28 cellular contexts compared by ENCODE assay signal in the genomic region with DNA sequence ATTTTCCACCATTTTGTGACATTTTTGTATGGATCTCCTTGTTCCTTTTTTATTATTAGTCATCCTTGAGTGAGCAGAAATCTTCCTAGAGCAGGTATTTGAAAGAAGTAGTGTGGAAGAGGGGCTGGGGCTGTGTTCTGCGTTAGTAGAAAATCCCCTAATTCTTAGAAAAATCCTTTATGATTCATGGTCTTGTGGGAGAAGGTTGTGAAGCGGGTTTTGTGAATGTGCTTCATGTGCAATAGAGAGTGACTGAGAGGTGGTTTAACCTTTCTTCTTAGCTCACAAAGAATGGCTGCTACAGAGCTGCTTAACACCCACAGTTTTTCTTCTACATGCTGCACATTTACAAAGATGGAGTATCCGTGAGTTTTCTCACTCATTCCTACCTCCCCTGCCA.
DNase-seq lines count a peak whose midpoint lies in the region; ATAC-seq and FAIRE-seq lines count a peak whose summit lies in the region.
"Had no signal": no experiment of that assay in that cellular context is flagged by ENCODE, and none has a peak within 500 bp of the region (broad histone marks: within the 10 kb centered on the region; RNA-seq: fewer than 3 reads in every experiment).

No MANE protein-coding gene starts in this region.

- CTCF ChIA-PET in activated CD4-positive, alpha-beta T cell treated with anti-CD3 and anti-CD28 coated beads for 36 hours (lab: Charles Lee) = interaction anchor here (0.7 kb wide), 2 partner anchors 166 to 1079 kb away, joined by 3 to 4 read pairs; no protein-coding TSS in a partner anchor
- CTCF ChIA-PET in CD8-positive, alpha-beta memory T cell (lab: Charles Lee) = no interaction called here

- no peaks in the 10 kb centered on the region for H3K36me3 ChIP-seq in CD8-positive, alpha-beta memory T cell (ENCODE audit: insufficient read depth, low read length)
- H3K36me3 ChIP-seq: gastroesophageal sphincter had no signal

- peak; percentile 86 for ATAC-seq in activated CD4-positive, alpha-beta T cell treated with anti-CD3 and anti-CD28 coated beads for 36 hours
- no peak for ATAC-seq in HG03571 (IDR thresholded peaks at IDR 0.05; ENCODE audit: unreplicated experiment)
- ATAC-seq: gastroesophageal sphincter; left cardiac atrium; naive thymus-derived CD4-positive, alpha-beta T cell; Panc1; sciatic nerve; stimulated activated effector memory CD8-positive, alpha-beta T cell treated with anti-CD3 and anti-CD28 coated beads, Interleukin-12 subunit alpha, Interleukin-12 subunit beta, amount 100 ng/mL, for 72 hours had no signal

- H3K4me1 ChIP-seq in CD8-positive, alpha-beta memory T cell (ENCODE audit: insufficient read depth, low read length) = no peaks in the 10 kb centered on the region
- H3K4me1 ChIP-seq: gastroesophageal sphincter, testis had no signal

- peaks cover 27% of the 10 kb centered on the region for H3K4me1 Mint-ChIP-seq in activated CD4-positive, alpha-beta T cell treated with anti-CD3 and anti-CD28 coated beads for 36 hours
- H3K4me1 Mint-ChIP-seq in CD8-positive, alpha-beta memory T cell = no peaks in the 10 kb centered on the region
- H3K4me1 Mint-ChIP-seq: stimulated activated effector memory CD8-positive, alpha-beta T cell treated with anti-CD3 and anti-CD28 coated beads, Interleukin-12 subunit alpha, Interleukin-12 subunit beta, amount 100 ng/mL, for 72 hours had no signal

- no peaks in the 10 kb centered on the region for H3K36me3 Mint-ChIP-seq in activated CD4-positive, alpha-beta T cell treated with anti-CD3 and anti-CD28 coated beads for 36 hours (ENCODE audit: low read depth)
- H3K36me3 Mint-ChIP-seq in CD8-positive, alpha-beta memory T cell = no peaks in the 10 kb centered on the region
- H3K36me3 Mint-ChIP-seq: naive thymus-derived CD4-positive, alpha-beta T cell; stimulated activated effector memory CD8-positive, alpha-beta T cell treated with anti-CD3 and anti-CD28 coated beads, Interleukin-12 subunit alpha, Interleukin-12 subunit beta, amount 100 ng/mL, for 72 hours had no signal

- no peaks in the 10 kb centered on the region for H3K27me3 Mint-ChIP-seq in activated CD4-positive, alpha-beta T cell treated with anti-CD3 and anti-CD28 coated beads for 36 hours
- H3K27me3 Mint-ChIP-seq in CD8-positive, alpha-beta memory T cell = peaks cover 4 to 18% of the 10 kb centered on the region in 2 donors
- H3K27me3 Mint-ChIP-seq: activated CD4-positive, alpha-beta T cell treated with anti-CD3 and anti-CD28 coated beads, Interleukin-2, amount 10 ng/mL, durations not matched to agents 7 days and 5 days had no signal

- H3K9me3 ChIP-seq in CD8-positive, alpha-beta memory T cell (ENCODE audit: low read length) = no peaks in the 10 kb centered on the region
- H3K9me3 ChIP-seq: gastroesophageal sphincter, testis had no signal

- H3K9me3 Mint-ChIP-seq in activated CD4-positive, alpha-beta T cell treated with anti-CD3 and anti-CD28 coated beads for 36 hours (ENCODE audit: low read depth) = no peaks in the 10 kb centered on the region
- H3K9me3 Mint-ChIP-seq in CD8-positive, alpha-beta memory T cell = no peaks in the 10 kb centered on the region
- H3K9me3 Mint-ChIP-seq: activated CD4-positive, alpha-beta T cell treated with anti-CD3 and anti-CD28 coated beads, Interleukin-2, amount 10 ng/mL, durations not matched to agents 7 days and 5 days; naive thymus-derived CD4-positive, alpha-beta T cell; stimulated activated effector memory CD8-positive, alpha-beta T cell treated with anti-CD3 and anti-CD28 coated beads, Interleukin-12 subunit alpha, Interleukin-12 subunit beta, amount 100 ng/mL, for 72 hours had no signal

- H3K4me3 Mint-ChIP-seq in activated CD4-positive, alpha-beta T cell treated with anti-CD3 and anti-CD28 coated beads for 36 hours = no peak overlapping the region
- no peak overlapping the region for H3K4me3 Mint-ChIP-seq in CD8-positive, alpha-beta memory T cell
- H3K4me3 Mint-ChIP-seq: activated CD4-positive, alpha-beta T cell treated with anti-CD3 and anti-CD28 coated beads, Interleukin-2, amount 10 ng/mL, durations not matched to agents 7 days and 5 days; naive thymus-derived CD4-positive, alpha-beta T cell; stimulated activated effector memory CD8-positive, alpha-beta T cell treated with anti-CD3 and anti-CD28 coated beads, Interleukin-12 subunit alpha, Interleukin-12 subunit beta, amount 100 ng/mL, for 72 hours had no signal

- DNase-seq in activated CD4-positive, alpha-beta T cell treated with anti-CD3 and anti-CD28 coated beads for 36 hours = peak; percentile 14
- DNase-seq in activated CD4-positive, alpha-beta T cell treated with anti-CD3 and anti-CD28 coated beads, Interleukin-2, amount 50 U/mL, for 1 hour = no peak
- DNase-seq in stimulated activated CD4-positive, alpha-beta T cell treated with anti-CD3 and anti-CD28 coated beads, Interleukin-4, amount 100 ng/mL, for 24 hours = peak; percentile 2
- no peak for DNase-seq in stimulated activated CD4-positive, alpha-beta T cell treated with anti-CD3 and anti-CD28 coated beads, Interleukin-4, amount 100 ng/mL, for 4 hours
- DNase-seq in AG20443 (ENCODE audit: low spot score) = no peak
- DNase-seq in CD8-positive, alpha-beta memory T cell = no peak
- DNase-seq: activated CD4-positive, alpha-beta T cell treated with anti-CD3 and anti-CD28 coated beads, Interleukin-2, amount 10 ng/mL, durations not matched to agents 7 days and 5 days; activated gamma-delta T cell; Calu3; DMS79 treated with DMSO at 0.1 percent for 48 hours; GDM1; GM23248; left cardiac atrium; naive thymus-derived CD4-positive, alpha-beta T cell; NCI-H446 treated with DMSO at 0.1 percent for 48 hours; NCI-H774; SHP77; testis had no signal

- POLR2A ChIA-PET in activated CD4-positive, alpha-beta T cell treated with anti-CD3 and anti-CD28 coated beads for 36 hours (lab: Charles Lee) = no interaction called here
- POLR2A ChIA-PET in CD8-positive, alpha-beta memory T cell (lab: Charles Lee) = no interaction called here

- peak; percentile 9 for FAIRE-seq in islet of Langerhans (lab: Jason Lieb, UNC)
- FAIRE-seq: bronchial epithelial cell, endothelial cell of umbilical vein had no signal

- intact Hi-C loops in activated CD4-positive, alpha-beta T cell treated with anti-CD3 and anti-CD28 coated beads for 36 hours (cut with DNase I, micrococcal nuclease) = loop anchor here (1.0 to 10.0 kb wide), 11 partner anchors 16 to 1237 kb away; a partner anchor contains a TSS

- H3K27ac ChIP-seq in CD8-positive, alpha-beta memory T cell (ENCODE audit: low read depth, low read length) = no peak overlapping the region
- H3K27ac ChIP-seq: gastroesophageal sphincter, GM23248, hepatocyte, testis had no signal

- no peak overlapping the region for H3K4me3 ChIP-seq in CD8-positive, alpha-beta memory T cell (ENCODE audit: low read length)
- H3K4me3 ChIP-seq: gastroesophageal sphincter, GM23248, hepatocyte, lung, testis had no signal

- peak overlapping the region; percentile 66 for H3K27ac Mint-ChIP-seq in activated CD4-positive, alpha-beta T cell treated with anti-CD3 and anti-CD28 coated beads for 36 hours
- no peak overlapping the region for H3K27ac Mint-ChIP-seq in CD8-positive, alpha-beta memory T cell
- H3K27ac Mint-ChIP-seq: activated CD4-positive, alpha-beta T cell treated with anti-CD3 and anti-CD28 coated beads, Interleukin-2, amount 10 ng/mL, durations not matched to agents 7 days and 5 days; naive thymus-derived CD4-positive, alpha-beta T cell; stimulated activated effector memory CD8-positive, alpha-beta T cell treated with anti-CD3 and anti-CD28 coated beads, Interleukin-12 subunit alpha, Interleukin-12 subunit beta, amount 100 ng/mL, for 72 hours had no signal

- H3K27me3 ChIP-seq in CD8-positive, alpha-beta memory T cell (ENCODE audit: insufficient read depth, low read length, poor library complexity, severe bottlenecking) = no peaks in the 10 kb centered on the region
- H3K27me3 ChIP-seq: gastroesophageal sphincter, hepatocyte, testis had no signal

Comparison
In these comparisons a context has a peak if more than half of its experiments do, and no peak if none do; other contexts are left out.
1. DNase-seq: peak in activated CD4-positive, alpha-beta T cell treated with anti-CD3 and anti-CD28 coated beads for 36 hours (single experiment) and stimulated activated CD4-positive, alpha-beta T cell treated with anti-CD3 and anti-CD28 coated beads, Interleukin-4, amount 100 ng/mL, for 24 hours (single experiment); none in activated CD4-positive, alpha-beta T cell treated with anti-CD3 and anti-CD28 coated beads, Interleukin-2, amount 50 U/mL, for 1 hour (single experiment), stimulated activated CD4-positive, alpha-beta T cell treated with anti-CD3 and anti-CD28 coated beads, Interleukin-4, amount 100 ng/mL, for 4 hours (0 of 2), AG20443 (single experiment) and CD8-positive, alpha-beta memory T cell (0 of 5).